In genomic region chr4:167622481-167623240, GRCh38 we compare ENCODE assay signal across 9 cellular contexts.
DNase-seq lines count a peak whose midpoint lies in the region; ATAC-seq and TF ChIP-seq lines count a peak whose summit lies in the region.
"Had no signal": no experiment of that assay in that cellular context is flagged by ENCODE, and none has a peak within 500 bp of the region (broad histone marks: within the 10 kb centered on the region; RNA-seq: fewer than 3 reads in every experiment).

No MANE protein-coding gene starts in this region.

- H3K4me2 ChIP-seq in SU-DHL-6 (ENCODE audit: low read depth, low read length, poor library complexity, severe bottlenecking) = no peak overlapping the region

- no peak overlapping the region for H3K27ac ChIP-seq in SU-DHL-6 (ENCODE audit: low read depth, low read length)

- no peaks in the 10 kb centered on the region for H3K36me3 ChIP-seq in SU-DHL-6 (ENCODE audit: low read length)

- H3K9ac ChIP-seq in SU-DHL-6 (ENCODE audit: low read length) = no peak overlapping the region

- H3K9me3 ChIP-seq in SU-DHL-6 (ENCODE audit: insufficient read depth, low read length) = no peaks in the 10 kb centered on the region

- ATAC-seq in activated T-cell treated with anti-CD3 and anti-CD28 coated beads, Interleukin-2, amount 50 U/mL, for 4 hours = no peak
- ATAC-seq in GM21723 (IDR thresholded peaks at IDR 0.05; ENCODE audit: unreplicated experiment) = peak; percentile 97

- no peak overlapping the region for H3K4me3 ChIP-seq in SU-DHL-6 (ENCODE audit: insufficient read depth, low read length, poor library complexity, severe bottlenecking)

- no peaks in the 10 kb centered on the region for H3K36me3 Mint-ChIP-seq in activated T-cell treated with anti-CD3 and anti-CD28 coated beads, Interleukin-2, amount 50 U/mL, for 4 hours (ENCODE audit: insufficient read depth)
- H3K36me3 Mint-ChIP-seq in mesothelial cell of epicardium (no peaks in the 10 kb centered on the region), immature natural killer cell (no peaks in the 10 kb centered on the region)
- H3K36me3 Mint-ChIP-seq: naive B cell had no signal

- H3K27me3 ChIP-seq in SU-DHL-6 (ENCODE audit: low read length) = no peaks in the 10 kb centered on the region

- no peak overlapping the region for H3K27ac Mint-ChIP-seq in mesothelial cell of epicardium
- H3K27ac Mint-ChIP-seq in immature natural killer cell = no peak overlapping the region
- H3K27ac Mint-ChIP-seq: naive B cell had no signal

- H4K20me1 ChIP-seq in SU-DHL-6 (ENCODE audit: low read depth, low read length) = no peaks in the 10 kb centered on the region

- H3F3A ChIP-seq in SU-DHL-6 (ENCODE audit: insufficient read depth) = no peaks in the 10 kb centered on the region

- H3K9me3 Mint-ChIP-seq in activated T-cell treated with anti-CD3 and anti-CD28 coated beads, Interleukin-2, amount 50 U/mL, for 4 hours = peaks cover 6% of the 10 kb centered on the region
- H3K9me3 Mint-ChIP-seq in mesothelial cell of epicardium (peaks cover 10% of the 10 kb centered on the region), immature natural killer cell (peaks cover 3 to 40% (median 12%) of the 10 kb centered on the region in 6 donors)

- H3K4me1 Mint-ChIP-seq in activated T-cell treated with anti-CD3 and anti-CD28 coated beads, Interleukin-2, amount 50 U/mL, for 4 hours (ENCODE audit: low read depth) = no peaks in the 10 kb centered on the region
- no peaks in the 10 kb centered on the region for H3K4me1 Mint-ChIP-seq in mesothelial cell of epicardium
- H3K4me1 Mint-ChIP-seq in immature natural killer cell = no peaks in the 10 kb centered on the region
- H3K4me1 Mint-ChIP-seq: naive B cell had no signal

- TF ChIP-seq CTCF in SU-DHL-6 (IDR thresholded peaks at IDR 0.05; ENCODE audit: insufficient read depth, low read length, poor library complexity, severe bottlenecking) (peak; percentile 81), mesothelial cell of epicardium (IDR thresholded peaks at IDR 0.05; ENCODE audit: unreplicated experiment) (peak; percentile 68)

- H3K9me2 ChIP-seq in SU-DHL-6 (replicated peaks; ENCODE audit: insufficient read depth, low read length) = no peaks in the 10 kb centered on the region

- H3K4me3 Mint-ChIP-seq in activated T-cell treated with anti-CD3 and anti-CD28 coated beads, Interleukin-2, amount 50 U/mL, for 4 hours = no peak overlapping the region
- H3K4me3 Mint-ChIP-seq in mesothelial cell of epicardium (no peak overlapping the region), immature natural killer cell (no peak overlapping the region)
- H3K4me3 Mint-ChIP-seq: naive B cell had no signal

- no peaks in the 10 kb centered on the region for H3K27me3 Mint-ChIP-seq in activated T-cell treated with anti-CD3 and anti-CD28 coated beads, Interleukin-2, amount 50 U/mL, for 4 hours (ENCODE audit: low read depth)
- H3K27me3 Mint-ChIP-seq in mesothelial cell of epicardium (ENCODE audit: low read depth) = peaks cover 4% of the 10 kb centered on the region
- H3K27me3 Mint-ChIP-seq in immature natural killer cell (ENCODE audit: low read depth in 3 of 3) = peaks cover 0 to 2% (median 0%) of the 10 kb centered on the region in 3 donors
- H3K27me3 Mint-ChIP-seq: naive B cell had no signal

- peak; percentile 41 to 49 for DNase-seq in activated T-cell treated with anti-CD3 and anti-CD28 coated beads, Interleukin-2, amount 50 U/mL, for 48 hours
- DNase-seq in activated T-cell treated with anti-CD3 and anti-CD28 coated beads, Interleukin-2, amount 50 U/mL, for 4 hours = no peak
- DNase-seq in HT-29 (ENCODE audit: low spot score) (peak; percentile 70), epidermal melanocyte (ENCODE audit: insufficient read length, low spot score) (peak; percentile 50), mesothelial cell of epicardium (ENCODE audit: low spot score in 2 of 2, unreplicated experiment in 2 of 2) (peak in 1 of 2 experiments; percentile 76), immature natural killer cell (no peak)
- DNase-seq: naive B cell had no signal

- H3K79me2 ChIP-seq in SU-DHL-6 (ENCODE audit: insufficient read depth, low read length) = no peaks in the 10 kb centered on the region

- peak overlapping the region; percentile 16 for H2AFZ ChIP-seq in SU-DHL-6 (ENCODE audit: low read depth, low read length, severe bottlenecking)

Comparison
In these comparisons a context has a peak if more than half of its experiments do, and no peak if none do; other contexts are left out.
1. DNase-seq: peak in activated T-cell treated with anti-CD3 and anti-CD28 coated beads, Interleukin-2, amount 50 U/mL, for 48 hours (2 of 2), HT-29 (single experiment) and epidermal melanocyte (single experiment); none in activated T-cell treated with anti-CD3 and anti-CD28 coated beads, Interleukin-2, amount 50 U/mL, for 4 hours (single experiment) and immature natural killer cell (0 of 3).